ENCODE assay signal across 10 cellular contexts in genomic region chr6:356828-357251, GRCh38. TPM values are rescaled to one million over a fixed set of nuclear protein-coding genes. Genes with fewer than 3 reads are reported as not detected.
DNase-seq lines count a peak whose midpoint lies in the region; ATAC-seq and TF ChIP-seq lines count a peak whose summit lies in the region.
"Had no signal": no experiment of that assay in that cellular context is flagged by ENCODE, and none has a peak within 500 bp of the region (broad histone marks: within the 10 kb centered on the region; RNA-seq: fewer than 3 reads in every experiment).

No MANE protein-coding gene starts in this region.

- no peak overlapping the region for H3K4me2 ChIP-seq in GM23338

- ATAC-seq in GM19043 (IDR thresholded peaks at IDR 0.05; ENCODE audit: low read depth, unreplicated experiment) (peak; percentile 57), HG02798 (IDR thresholded peaks at IDR 0.05; ENCODE audit: poor library complexity, unreplicated experiment) (peak; percentile 59), aorta (ENCODE audit: low FRiP score) (no peak), GM23338 (no peak)
- ATAC-seq in central memory CD8-positive, alpha-beta T cell (replicated peaks; ENCODE audit: extremely low read depth, poor library complexity, severe bottlenecking): no peak

- no TSS peak for BruUV-seq in MCF 10A (replicated peaks; lab: Mats Ljungman, UMichigan)

- no peaks in the 10 kb centered on the region; the same call in 1 of the 2 replicates for H4K20me1 ChIP-seq in GM23338 (replicated peaks; ENCODE audit: insufficient read depth)

- no peaks in the 10 kb centered on the region for H3K4me1 ChIP-seq in aorta (ENCODE audit: control insufficient read depth in 1 of 2, insufficient read depth in 2 of 2, low read length in 2 of 2)
- no peaks in the 10 kb centered on the region for H3K4me1 ChIP-seq in GM23338 (ENCODE audit: insufficient read depth)
- H3K4me1 ChIP-seq in CD4-positive, alpha-beta memory T cell (ENCODE audit: insufficient read depth, low read length): no peaks in the 10 kb centered on the region

- 85% methylated on average over 11 of the region's 11 CpGs for WGBS in aorta, 2 donors

- H3K4me3 Mint-ChIP-seq in central memory CD8-positive, alpha-beta T cell: no peak overlapping the region
- H3K4me3 Mint-ChIP-seq in GM23338 (no peak overlapping the region), MCF 10A (ENCODE audit: unreplicated experiment) (no peak overlapping the region)
- no peak overlapping the region for H3K4me3 Mint-ChIP-seq in CD4-positive, alpha-beta memory T cell

- peak overlapping the region; percentile 50 for H3K27ac Mint-ChIP-seq in central memory CD8-positive, alpha-beta T cell (ENCODE audit: low read depth)
- H3K27ac Mint-ChIP-seq in GM23338 (no peak overlapping the region), MCF 10A (ENCODE audit: low read depth, unreplicated experiment) (no peak overlapping the region)
- no peak overlapping the region for H3K27ac Mint-ChIP-seq in CD4-positive, alpha-beta memory T cell

- CTCF ChIA-PET in CD4-positive, alpha-beta memory T cell (lab: Charles Lee; ENCODE audit: partially characterized antibody): no interaction called here
- CTCF ChIA-PET in MCF 10A (lab: Yijun Ruan, JAX): interaction anchor here (0.6 to 1.0 kb wide), 3 partner anchors 15 to 167 kb away, joined by 3 read pairs; no protein-coding TSS in a partner anchor

- H3K9me3 Mint-ChIP-seq in central memory CD8-positive, alpha-beta T cell: no peaks in the 10 kb centered on the region
- H3K9me3 Mint-ChIP-seq in GM23338 (peaks cover 99% of the 10 kb centered on the region), MCF 10A (ENCODE audit: unreplicated experiment) (no peaks in the 10 kb centered on the region)
- peaks cover 0 to 10% (median 0%) of the 10 kb centered on the region in 8 donors for H3K9me3 Mint-ChIP-seq in CD4-positive, alpha-beta memory T cell

- peaks cover 20% of the 10 kb centered on the region for H3K4me1 Mint-ChIP-seq in central memory CD8-positive, alpha-beta T cell
- H3K4me1 Mint-ChIP-seq in GM23338 (peaks cover 7% of the 10 kb centered on the region), MCF 10A (ENCODE audit: insufficient read depth, unreplicated experiment) (no peaks in the 10 kb centered on the region)
- H3K4me1 Mint-ChIP-seq in CD4-positive, alpha-beta memory T cell: peaks cover 0 to 5% (median 0%) of the 10 kb centered on the region in 4 donors

- H3K27me3 Mint-ChIP-seq in central memory CD8-positive, alpha-beta T cell: no peaks in the 10 kb centered on the region
- H3K27me3 Mint-ChIP-seq in GM23338 (ENCODE audit: insufficient read depth, low read depth, poor library complexity) (peaks cover 19% of the 10 kb centered on the region), MCF 10A (ENCODE audit: insufficient read depth, unreplicated experiment) (no peaks in the 10 kb centered on the region)
- H3K27me3 Mint-ChIP-seq in CD4-positive, alpha-beta memory T cell: no peaks in the 10 kb centered on the region

- DNase-seq in GM10266 (ENCODE audit: extremely low spot score) (peak; percentile 72), aorta (no peak), GM23338 (ENCODE audit: low spot score) (no peak), MCF 10A (ENCODE audit: unreplicated experiment) (no peak)
- DNase-seq in central memory CD8-positive, alpha-beta T cell (ENCODE audit: low spot score in 2 of 2): no peak
- no peak for DNase-seq in CD4-positive, alpha-beta memory T cell
- DNase-seq: activated naive CD4-positive, alpha-beta T cell treated with Interleukin-2 at 50 U/mL for 16 hours; NCI-H526 had no signal

- H3K27me3 ChIP-seq in aorta (ENCODE audit: control insufficient read depth in 1 of 2, insufficient read depth in 2 of 2, low read length in 1 of 2) (no peaks in the 10 kb centered on the region), GM23338 (ENCODE audit: insufficient read depth) (no peaks in the 10 kb centered on the region)
- no peaks in the 10 kb centered on the region for H3K27me3 ChIP-seq in CD4-positive, alpha-beta memory T cell (ENCODE audit: insufficient read depth, low read length)

- H3K9me2 ChIP-seq in GM23338 (ENCODE audit: insufficient read depth): no peaks in the 10 kb centered on the region

- H2AFZ ChIP-seq in GM23338: no peak overlapping the region

- H3K27ac ChIP-seq in aorta (ENCODE audit: low read depth in 1 of 2, low read length in 2 of 2) (no peak overlapping the region), GM23338 (ENCODE audit: low read depth) (no peak overlapping the region)
- no peak overlapping the region for H3K27ac ChIP-seq in CD4-positive, alpha-beta memory T cell (ENCODE audit: low read depth, low read length)

- TF ChIP-seq CTCF in GM10266 (IDR thresholded peaks at IDR 0.05; ENCODE audit: control insufficient read depth, insufficient read depth, low read depth, missing control alignments) (no peak), GM23338 (conservative IDR thresholded peaks at IDR 0.05; ENCODE audit: low read depth in 2 of 2) (no peak), MCF 10A (IDR thresholded peaks at IDR 0.05; ENCODE audit: unreplicated experiment) (no peak)

- H3K4me3 ChIP-seq in aorta (ENCODE audit: low read length in 2 of 2) (no peak overlapping the region), GM23338 (no peak overlapping the region)
- H3K4me3 ChIP-seq in CD4-positive, alpha-beta memory T cell (ENCODE audit: low read length in 2 of 2): no peak overlapping the region

- no peaks in the 10 kb centered on the region for H3K79me2 ChIP-seq in GM23338 (replicated peaks; ENCODE audit: insufficient read depth)

- POLR2A ChIA-PET in CD4-positive, alpha-beta memory T cell (lab: Charles Lee; ENCODE audit: partially characterized antibody): no interaction called here
- POLR2A ChIA-PET in MCF 10A (lab: Yijun Ruan, JAX): no interaction called here

- peaks cover 3% of the 10 kb centered on the region for H3K36me3 Mint-ChIP-seq in central memory CD8-positive, alpha-beta T cell (ENCODE audit: insufficient read depth)
- peaks cover 30% of the 10 kb centered on the region for H3K36me3 Mint-ChIP-seq in GM23338 (ENCODE audit: low read depth)
- peaks cover 4 to 5% of the 10 kb centered on the region in 2 donors for H3K36me3 Mint-ChIP-seq in CD4-positive, alpha-beta memory T cell
- peaks cover 7% of the 10 kb centered on the region for H3K36me3 Mint-ChIP-seq in MCF 10A (ENCODE audit: insufficient read depth, unreplicated experiment)

- no peaks in the 10 kb centered on the region for H3F3A ChIP-seq in GM23338 (replicated peaks; ENCODE audit: low read depth)

- intact Hi-C loops in aorta (cut with DNase I): no loop called here
- intact Hi-C loops in CD4-positive, alpha-beta memory T cell (cut with micrococcal nuclease): no loop called here
- intact Hi-C loops in MCF 10A (cut with micrococcal nuclease): no loop called here

- H3K36me3 ChIP-seq in aorta (ENCODE audit: control insufficient read depth in 1 of 2, insufficient read depth in 2 of 2, low read length in 1 of 2) (no peaks in the 10 kb centered on the region), GM23338 (ENCODE audit: insufficient read depth) (peaks cover 6% of the 10 kb centered on the region; the same call in 1 of the 2 replicates)
- H3K36me3 ChIP-seq in CD4-positive, alpha-beta memory T cell (ENCODE audit: insufficient read depth, low read length): no peaks in the 10 kb centered on the region

- H3K9me3 ChIP-seq in aorta (ENCODE audit: control insufficient read depth, low read length): peaks cover 2% of the 10 kb centered on the region
- H3K9me3 ChIP-seq in CD4-positive, alpha-beta memory T cell (ENCODE audit: control insufficient read depth in 1 of 2, low read length in 2 of 2): no peaks in the 10 kb centered on the region

TF ChIP-seq in GM23338, 12 proteins besides CTCF, POLR2A, EP300 and RAD21 (continues in another document):
- no peak for TF ChIP-seq EZH2phosphoT487 (IDR thresholded peaks at IDR 0.05; ENCODE audit: unreplicated experiment)
- no peak for TF ChIP-seq JUNB (IDR thresholded peaks at IDR 0.05; ENCODE audit: unreplicated experiment)
- TF ChIP-seq ZNF331 (CRISPR knock-in tag; IDR thresholded peaks at IDR 0.05; ENCODE audit: low read depth): no peak
- no peak for TF ChIP-seq STAT1 (IDR thresholded peaks at IDR 0.05; ENCODE audit: unreplicated experiment)
- no peak for TF ChIP-seq POLR2AphosphoS5 (IDR thresholded peaks at IDR 0.05; ENCODE audit: low read depth)
- no peak for TF ChIP-seq ETS1 (IDR thresholded peaks at IDR 0.05)
- no peak for TF ChIP-seq ZNF114 (CRISPR knock-in tag; IDR thresholded peaks at IDR 0.05)

RNA-seq across cellular contexts. Expression of gene IRF4, which starts 34.7 kb away (rescaled TPM):
- total RNA-seq in aorta (1 to 10 TPM; 1.6 to 3.8 TPM), MCF 10A (2022) (not detected in 2 replicates)
- polyA plus RNA-seq in aorta (under 1 TPM; 0.10 to 0.25 TPM), GM23338 (2016; fragmentation: Nextera tagmentation; extraction: Ambion mirVana) (1.9 and 4.1 TPM in 2 replicates)
- total RNA-seq in GM23338 (2014; rRNA removed; shearing (Covaris generic)): 0.97 and 1.3 TPM in 2 replicates
- total RNA-seq in CD4-positive, alpha-beta memory T cell: 1 to 10 TPM; 8.5 to 8.6 TPM
- 1 to 10 TPM; 2.7 to 5.7 TPM for polyA plus RNA-seq in CD4-positive, alpha-beta memory T cell

Comparison
In these comparisons a context has a peak if more than half of its experiments do, and no peak if none do; other contexts are left out.
1. ATAC-seq: peak in GM19043 (single experiment) and HG02798 (single experiment); none in central memory CD8-positive, alpha-beta T cell (single experiment), aorta (single experiment) and GM23338 (single experiment).